Comparison of ENCODE assay signal across 18 cellular contexts in the genomic region with DNA sequence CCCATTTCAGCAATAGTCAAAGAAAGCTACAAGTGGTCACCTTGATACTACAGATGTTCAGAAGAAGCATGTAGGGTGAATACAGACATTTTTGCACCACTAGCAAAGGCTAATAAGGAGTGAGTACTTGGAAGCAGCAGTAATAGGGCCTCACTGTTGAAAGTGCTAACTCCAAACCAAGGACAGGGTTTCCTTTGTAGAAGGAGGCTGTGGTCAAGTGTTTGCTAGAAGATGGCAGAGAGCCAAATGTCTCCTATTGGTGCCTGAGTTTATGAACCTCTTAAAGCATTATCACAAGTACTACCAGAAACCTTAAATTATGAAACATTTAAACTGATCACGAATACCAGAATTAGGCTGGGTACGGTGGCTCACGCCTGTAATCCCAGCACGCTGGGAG.
DNase-seq lines count a peak whose midpoint lies in the region; ATAC-seq and TF ChIP-seq lines count a peak whose summit lies in the region.
"Had no signal": no experiment of that assay in that cellular context is flagged by ENCODE, and none has a peak within 500 bp of the region (broad histone marks: within the 10 kb centered on the region; RNA-seq: fewer than 3 reads in every experiment).

No MANE protein-coding gene starts in this region.

- no peaks in the 10 kb centered on the region for H3K9me3 Mint-ChIP-seq in stimulated activated naive CD8-positive, alpha-beta T cell treated with anti-CD3 and anti-CD28 coated beads, Interleukin-15, Interleukin-2, amounts not matched to agents 100 ng/mL and 50 ng/mL, for 24 hours
- no peaks in the 10 kb centered on the region for H3K9me3 Mint-ChIP-seq in stimulated activated naive CD8-positive, alpha-beta T cell treated with anti-CD3 and anti-CD28 coated beads, Interleukin-15, amount 100 ng/mL, for 72 hours
- H3K9me3 Mint-ChIP-seq in activated T-helper 2 cell treated with anti-CD3 and anti-CD28 coated beads, Interferon-gamma antibody, Interleukin-2, Interleukin-4, amounts not matched to agents 10 μg/mL and 5 μg/mL and 100 μg/mL, durations not matched to agents 14 hours and 24 hours and 36 hours = no peaks in the 10 kb centered on the region
- H3K9me3 Mint-ChIP-seq in type B pancreatic cell = no peaks in the 10 kb centered on the region

- intact Hi-C loops in activated T-helper 2 cell treated with anti-CD3 and anti-CD28 coated beads, Interferon-gamma antibody, Interleukin-2, Interleukin-4, amounts not matched to agents 10 μg/mL and 5 μg/mL and 100 μg/mL, durations not matched to agents 14 hours and 24 hours and 36 hours (cut with micrococcal nuclease) = loop anchor here (2.0 kb wide), 1 partner anchor 29 kb away; no protein-coding TSS in a partner anchor

- H3K27ac Mint-ChIP-seq in stimulated activated naive CD8-positive, alpha-beta T cell treated with anti-CD3 and anti-CD28 coated beads, Interleukin-15, Interleukin-2, amounts not matched to agents 100 ng/mL and 50 ng/mL, for 24 hours = peak overlapping the region; percentile 84
- no peak overlapping the region for H3K27ac Mint-ChIP-seq in stimulated activated naive CD8-positive, alpha-beta T cell treated with anti-CD3 and anti-CD28 coated beads, Interleukin-15, amount 100 ng/mL, for 72 hours
- H3K27ac Mint-ChIP-seq in activated T-helper 2 cell treated with anti-CD3 and anti-CD28 coated beads, Interferon-gamma antibody, Interleukin-2, Interleukin-4, amounts not matched to agents 10 μg/mL and 5 μg/mL and 100 μg/mL, durations not matched to agents 14 hours and 24 hours and 36 hours = peak overlapping the region; percentile 38
- H3K27ac Mint-ChIP-seq in type B pancreatic cell = no peak overlapping the region

- ATAC-seq in stimulated activated naive CD8-positive, alpha-beta T cell treated with anti-CD3 and anti-CD28 coated beads, Interleukin-15, amount 100 ng/mL, for 72 hours = no peak
- ATAC-seq in GM21576 (IDR thresholded peaks at IDR 0.05; ENCODE audit: unreplicated experiment) = no peak
- ATAC-seq: SK-N-SH treated with all-trans-retinoic acid at 6 μM for 48 hours had no signal

- no peaks in the 10 kb centered on the region for H3K27me3 Mint-ChIP-seq in stimulated activated naive CD8-positive, alpha-beta T cell treated with anti-CD3 and anti-CD28 coated beads, Interleukin-15, Interleukin-2, amounts not matched to agents 100 ng/mL and 50 ng/mL, for 24 hours
- H3K27me3 Mint-ChIP-seq in stimulated activated naive CD8-positive, alpha-beta T cell treated with anti-CD3 and anti-CD28 coated beads, Interleukin-15, amount 100 ng/mL, for 72 hours = no peaks in the 10 kb centered on the region
- H3K27me3 Mint-ChIP-seq in activated T-helper 2 cell treated with anti-CD3 and anti-CD28 coated beads, Interferon-gamma antibody, Interleukin-2, Interleukin-4, amounts not matched to agents 10 μg/mL and 5 μg/mL and 100 μg/mL, durations not matched to agents 14 hours and 24 hours and 36 hours (ENCODE audit: low read depth) = no peaks in the 10 kb centered on the region
- no peaks in the 10 kb centered on the region for H3K27me3 Mint-ChIP-seq in type B pancreatic cell
- H3K27me3 Mint-ChIP-seq: CD4-positive, alpha-beta memory T cell had no signal

- peaks cover 37% of the 10 kb centered on the region for H3K36me3 Mint-ChIP-seq in stimulated activated naive CD8-positive, alpha-beta T cell treated with anti-CD3 and anti-CD28 coated beads, Interleukin-15, Interleukin-2, amounts not matched to agents 100 ng/mL and 50 ng/mL, for 24 hours (ENCODE audit: low read depth)
- H3K36me3 Mint-ChIP-seq in activated T-helper 2 cell treated with anti-CD3 and anti-CD28 coated beads, Interferon-gamma antibody, Interleukin-2, Interleukin-4, amounts not matched to agents 10 μg/mL and 5 μg/mL and 100 μg/mL, durations not matched to agents 14 hours and 24 hours and 36 hours (ENCODE audit: low read depth) = peaks cover 36% of the 10 kb centered on the region
- peaks cover 6% of the 10 kb centered on the region for H3K36me3 Mint-ChIP-seq in type B pancreatic cell

- TF ChIP-seq CTCF in type B pancreatic cell (conservative IDR thresholded peaks at IDR 0.05) = no peak

- H3K4me1 Mint-ChIP-seq in stimulated activated naive CD8-positive, alpha-beta T cell treated with anti-CD3 and anti-CD28 coated beads, Interleukin-15, Interleukin-2, amounts not matched to agents 100 ng/mL and 50 ng/mL, for 24 hours (ENCODE audit: low read depth) = peaks cover 67% of the 10 kb centered on the region
- peaks cover 48% of the 10 kb centered on the region for H3K4me1 Mint-ChIP-seq in stimulated activated naive CD8-positive, alpha-beta T cell treated with anti-CD3 and anti-CD28 coated beads, Interleukin-15, amount 100 ng/mL, for 72 hours
- H3K4me1 Mint-ChIP-seq in activated T-helper 2 cell treated with anti-CD3 and anti-CD28 coated beads, Interferon-gamma antibody, Interleukin-2, Interleukin-4, amounts not matched to agents 10 μg/mL and 5 μg/mL and 100 μg/mL, durations not matched to agents 14 hours and 24 hours and 36 hours (ENCODE audit: low read depth) = peaks cover 44% of the 10 kb centered on the region
- peaks cover 6% of the 10 kb centered on the region for H3K4me1 Mint-ChIP-seq in type B pancreatic cell (ENCODE audit: unreplicated experiment)

- no peak overlapping the region for H3K4me3 Mint-ChIP-seq in stimulated activated naive CD8-positive, alpha-beta T cell treated with anti-CD3 and anti-CD28 coated beads, Interleukin-15, Interleukin-2, amounts not matched to agents 100 ng/mL and 50 ng/mL, for 24 hours
- no peak overlapping the region for H3K4me3 Mint-ChIP-seq in stimulated activated naive CD8-positive, alpha-beta T cell treated with anti-CD3 and anti-CD28 coated beads, Interleukin-15, amount 100 ng/mL, for 72 hours
- H3K4me3 Mint-ChIP-seq in activated T-helper 2 cell treated with anti-CD3 and anti-CD28 coated beads, Interferon-gamma antibody, Interleukin-2, Interleukin-4, amounts not matched to agents 10 μg/mL and 5 μg/mL and 100 μg/mL, durations not matched to agents 14 hours and 24 hours and 36 hours (ENCODE audit: low read depth) = no peak overlapping the region
- no peak overlapping the region for H3K4me3 Mint-ChIP-seq in type B pancreatic cell
- H3K4me3 Mint-ChIP-seq: CD4-positive, alpha-beta memory T cell had no signal

- DNase-seq in stimulated activated naive CD8-positive, alpha-beta T cell treated with anti-CD3 and anti-CD28 coated beads, Interleukin-15, amount 100 ng/mL, for 72 hours = no peak
- peak; percentile 10 for DNase-seq in MV-4-11 (lab: John Stamatoyannopoulos, UW)
- no peak for DNase-seq in activated T-helper 2 cell treated with anti-CD3 and anti-CD28 coated beads, Interferon-gamma antibody, Interleukin-2, Interleukin-4, amounts not matched to agents 10 μg/mL and 5 μg/mL and 100 μg/mL, durations not matched to agents 14 hours and 24 hours and 36 hours (ENCODE audit: low spot score)
- no peak for DNase-seq in type B pancreatic cell (ENCODE audit: extremely low spot score, unreplicated experiment)
- DNase-seq in cortex of kidney (lab: John Stamatoyannopoulos, UW) = no peak
- DNase-seq: activated CD4-positive, CD25-positive, alpha-beta regulatory T cell; adrenal gland; CD4-positive, alpha-beta memory T cell; dorsolateral prefrontal cortex; HCEC 1CT; kidney; NCI-H1436; Peyer's patch; stimulated activated CD4-positive, alpha-beta T cell treated with anti-CD3 and anti-CD28 coated beads, Interleukin-4, amount 100 ng/mL, for 24 hours; trophoblast cell had no signal

Comparison
In these comparisons a context has a peak if more than half of its experiments do, and no peak if none do; other contexts are left out.
1. H3K27ac Mint-ChIP-seq: peak in stimulated activated naive CD8-positive, alpha-beta T cell treated with anti-CD3 and anti-CD28 coated beads, Interleukin-15, Interleukin-2, amounts not matched to agents 100 ng/mL and 50 ng/mL, for 24 hours (single experiment) and activated T-helper 2 cell treated with anti-CD3 and anti-CD28 coated beads, Interferon-gamma antibody, Interleukin-2, Interleukin-4, amounts not matched to agents 10 μg/mL and 5 μg/mL and 100 μg/mL, durations not matched to agents 14 hours and 24 hours and 36 hours (single experiment); none in stimulated activated naive CD8-positive, alpha-beta T cell treated with anti-CD3 and anti-CD28 coated beads, Interleukin-15, amount 100 ng/mL, for 72 hours (0 of 2) and type B pancreatic cell (single experiment).